ENCODE assay signal across 16 cellular contexts in genomic region chr19:45571457-45572220, GRCh38. TPM values are rescaled to one million over a fixed set of nuclear protein-coding genes. Genes with fewer than 3 reads are reported as not detected.
DNase-seq lines count a peak whose midpoint lies in the region; ATAC-seq and TF ChIP-seq lines count a peak whose summit lies in the region.
"Had no signal": no experiment of that assay in that cellular context is flagged by ENCODE, and none has a peak within 500 bp of the region (broad histone marks: within the 10 kb centered on the region; RNA-seq: fewer than 3 reads in every experiment).

No MANE protein-coding gene starts in this region.

- DNase-seq in Right ventricle myocardium inferior (ENCODE audit: missing footprints) (no peak), cardiac septum (ENCODE audit: low spot score) (no peak), heart right ventricle (no peak), nephron progenitor cell (no peak), NCI-H2196 treated with DMSO at 0.1 percent for 48 hours (lab: John Stamatoyannopoulos, UW; ENCODE audit: unreplicated experiment) (no peak), NOMO-1 treated with DMSO at 0.1 percent for 48 hours (lab: John Stamatoyannopoulos, UW; ENCODE audit: unreplicated experiment) (no peak)
- DNase-seq: 8988T; ACHN; CD4-positive, CD25-positive, alpha-beta regulatory T cell; DMS53; GM23248; IMR-90 had no signal

- no peaks in the 10 kb centered on the region for H3K36me3 Mint-ChIP-seq in nephron progenitor cell (ENCODE audit: low read depth)

- H3K9me3 ChIP-seq in heart right ventricle, result peaks cover 0 to 5% (median 0%) of the 10 kb centered on the region in 11 donors
- H3K9me3 ChIP-seq: BLaER1 treated with 17β-estradiol and CSF1 and Interleukin-3, amounts not matched to agents 10 nM and 100 nM had no signal

- H3K27ac Mint-ChIP-seq in nephron progenitor cell, result peak overlapping the region; percentile 96
- H3K27ac Mint-ChIP-seq: CD4-positive, CD25-positive, alpha-beta regulatory T cell had no signal

- H3K27me3 ChIP-seq in heart right ventricle, result no peaks in the 10 kb centered on the region
- H3K27me3 ChIP-seq: BLaER1 treated with 17β-estradiol and CSF1 and Interleukin-3, amounts not matched to agents 10 nM and 100 nM had no signal

- peak overlapping the region in 7 of 10 donors; percentile 18 to 75 (median 57) for H3K27ac ChIP-seq in heart right ventricle
- H3K27ac ChIP-seq: BLaER1 treated with 17β-estradiol and CSF1 and Interleukin-3, amounts not matched to agents 10 nM and 100 nM; GM23248 had no signal

- 56 to 68% methylated on average over 8 of the region's 8 CpGs for WGBS in heart right ventricle, 2 donors

- H3K4me3 Mint-ChIP-seq in nephron progenitor cell, result no peak overlapping the region
- H3K4me3 Mint-ChIP-seq: CD4-positive, CD25-positive, alpha-beta regulatory T cell had no signal

- intact Hi-C loops in Right ventricle myocardium inferior (cut with DNase I) (loop anchor here (10.0 kb wide), 1 partner anchor 73 kb away; no protein-coding TSS in a partner anchor), cardiac septum (cut with DNase I) (no loop called here), heart right ventricle (cut with DNase I) (loop anchor here in 2 of 10 donors (2.0 to 5.0 kb wide), 2 partner anchors 49 to 64 kb away; partner anchors contain the start of gene VASP (in 1 of the 2))

- no peaks in the 10 kb centered on the region for H3K9me3 Mint-ChIP-seq in nephron progenitor cell
- H3K9me3 Mint-ChIP-seq: CD4-positive, CD25-positive, alpha-beta regulatory T cell had no signal

- no peaks in the 10 kb centered on the region for H3K27me3 Mint-ChIP-seq in nephron progenitor cell (ENCODE audit: low read depth, poor library complexity)
- H3K27me3 Mint-ChIP-seq: CD4-positive, CD25-positive, alpha-beta regulatory T cell had no signal

- ATAC-seq in Right ventricle myocardium inferior (peak; percentile 51), heart right ventricle (peak in 5 of 8 donors; percentile 16 to 61 (median 26)), GM18870 (IDR thresholded peaks at IDR 0.05; ENCODE audit: unreplicated experiment) (no peak)
- ATAC-seq: HCT116 had no signal

- TF ChIP-seq CTCF in heart right ventricle (IDR thresholded peaks at IDR 0.05) (no peak), nephron progenitor cell (IDR thresholded peaks at IDR 0.05) (no peak)

- peaks cover 2 to 57% (median 33%) of the 10 kb centered on the region in 9 donors for H3K4me1 ChIP-seq in heart right ventricle

- H3K36me3 ChIP-seq in heart right ventricle, result peaks cover 0 to 4% (median 0%) of the 10 kb centered on the region in 9 donors

- H3K4me3 ChIP-seq in heart right ventricle, result no peak overlapping the region
- H3K4me3 ChIP-seq: BLaER1 treated with 17β-estradiol and CSF1 and Interleukin-3, amounts not matched to agents 10 nM and 100 nM; GM23248 had no signal

- H3K4me1 Mint-ChIP-seq in nephron progenitor cell, result peaks cover 19% of the 10 kb centered on the region

RNA-seq across cellular contexts. Expression of gene OPA3, which starts 13.0 kb away (rescaled TPM):
- total RNA-seq in Right ventricle myocardium inferior, result 24.5 TPM
- 15.3 TPM for total RNA-seq in cardiac septum
- 10 to 100 TPM; 20.0 to 27.9 (median 24.2) TPM for total RNA-seq in heart right ventricle
- polyA plus RNA-seq in heart right ventricle, result 10 to 100 TPM; 10.2 to 10.7 TPM

RNA-seq across cellular contexts. Expression of gene GPR4, which starts 30.4 kb away (rescaled TPM):
- total RNA-seq in Right ventricle myocardium inferior, result 5.4 TPM
- total RNA-seq in cardiac septum, result 6.9 TPM
- 10 to 100 TPM in 1 of 10 donors, 1 to 10 TPM in 9; 2.3 to 29.4 (median 5.2) TPM for total RNA-seq in heart right ventricle
- 1 to 10 TPM; 5.7 to 9.4 TPM for polyA plus RNA-seq in heart right ventricle
- total RNA-seq: CD4-positive, CD25-positive, alpha-beta regulatory T cell; HT-29; IMR-90 had no signal
- polyA plus RNA-seq: CD4-positive, CD25-positive, alpha-beta regulatory T cell had no signal
